1 cellular context compared by ENCODE assay signal in genomic region chr3:42507751-42508335, GRCh38.
TF ChIP-seq lines count a peak whose summit lies in the region.

No MANE protein-coding gene starts in this region.

TF ChIP-seq in H1, 55 proteins besides CTCF, POLR2A, EP300 and RAD21:
- TF ChIP-seq CTBP2 (IDR thresholded peaks at IDR 0.05; ENCODE audit: borderline replicate concordance, insufficient read depth, insufficient read length, low read length) (no peak), SP1 (IDR thresholded peaks at IDR 0.05; ENCODE audit: low read depth, low read length) (no peak), CBX8 (IDR thresholded peaks at IDR 0.05; ENCODE audit: borderline replicate concordance, low read depth, low read length) (no peak), EZH2 (IDR thresholded peaks at IDR 0.05; ENCODE audit: low read depth, low read length, severe bottlenecking) (no peak), MAFK (IDR thresholded peaks at IDR 0.05; ENCODE audit: low read depth, low read length) (no peak), SP4 (IDR thresholded peaks at IDR 0.05; ENCODE audit: low read length) (no peak), ASH2L (IDR thresholded peaks at IDR 0.05; ENCODE audit: low read length) (no peak), SUZ12 (IDR thresholded peaks at IDR 0.05; ENCODE audit: low read length) (no peak), NRF1 (IDR thresholded peaks at IDR 0.05; ENCODE audit: low read depth, low read length) (no peak), HDAC6 (IDR thresholded peaks at IDR 0.05; ENCODE audit: low read depth, low read length) (no peak), ATF2 (IDR thresholded peaks at IDR 0.05; ENCODE audit: low read length) (no peak), CEBPB (IDR thresholded peaks at IDR 0.05; ENCODE audit: low read depth, low read length) (no peak), TEAD4 (IDR thresholded peaks at IDR 0.05; ENCODE audit: low read depth, low read length) (no peak), ZNF274 (IDR thresholded peaks at IDR 0.05; ENCODE audit: borderline replicate concordance, extremely low read depth, low read length) (no peak), KDM5A (IDR thresholded peaks at IDR 0.05; ENCODE audit: low read length) (no peak), FOSL1 (IDR thresholded peaks at IDR 0.05; ENCODE audit: insufficient read depth, low read depth, low read length) (no peak), E2F6 (IDR thresholded peaks at IDR 0.05) (no peak), CHD2 (IDR thresholded peaks at IDR 0.05; ENCODE audit: low read length) (no peak)
